ENCODE assay signal across 8 cellular contexts in genomic region chr22:45163074-45163416, GRCh38. TPM values are rescaled to one million over a fixed set of nuclear protein-coding genes. Genes with fewer than 3 reads are reported as not detected.
DNase-seq lines count a peak whose midpoint lies in the region; ATAC-seq, FAIRE-seq and TF ChIP-seq lines count a peak whose summit lies in the region.

No MANE protein-coding gene starts in this region.

- no TSS peak for BruUV-seq in HepG2 (replicated peaks; lab: Mats Ljungman, UMichigan)

- H3K9me3 ChIP-seq in HepG2 (ENCODE audit: low read length), result no peaks in the 10 kb centered on the region
- no peaks in the 10 kb centered on the region for H3K9me3 ChIP-seq in testis

- TF ChIP-seq CTCF in C4-2B (conservative IDR thresholded peaks at IDR 0.05) (no peak), chondrocyte (IDR thresholded peaks at IDR 0.05) (no peak), HepG2 (CRISPR knock-in tag; IDR thresholded peaks at IDR 0.05) (no peak), testis (IDR thresholded peaks at IDR 0.05) (no peak)

- H3K36me3 Mint-ChIP-seq in chondrocyte (ENCODE audit: low read depth), result no peaks in the 10 kb centered on the region

- peak overlapping the region; percentile 97 for H3K27ac ChIP-seq in C4-2B
- H3K27ac ChIP-seq in HepG2 (ENCODE audit: extremely low read length, insufficient read depth, low read length), result peak overlapping the region; percentile 83
- peak overlapping the region; percentile 86 to 92 for H3K27ac ChIP-seq in testis

- H3K27me3 ChIP-seq in HepG2 (ENCODE audit: control insufficient read depth in 1 of 2, insufficient read depth in 2 of 2, low read length in 2 of 2) (peaks cover 0 to 4% of the 10 kb centered on the region in 2 experiments; a peak in 2 of 5 replicates), testis (no peaks in the 10 kb centered on the region)

- CTCF ChIA-PET in HepG2 (lab: Yijun Ruan, JAX; ENCODE audit: low intra/inter-chr PET ratio, low total read pairs), result no interaction called here

- POLR2A ChIA-PET in HepG2 (lab: Yijun Ruan, JAX), result interaction anchor here (0.7 to 1.3 kb wide), 8 partner anchors 18 to 147 kb away, joined by 3 to 16 read pairs (median 4); partner anchors contain the start of gene FAM118A

- in situ Hi-C loops in HepG2 (cut with HindIII; ENCODE audit: extremely low pct_ligation_motif_present, low pct_unique_long_range_greater_than_20kb), result loop anchor here (10.0 kb wide), 1 partner anchor 82 kb away; the partner anchor contains the start of gene KIAA0930

- FAIRE-seq in HepG2 (lab: Jason Lieb, UNC), result no peak

- H4K20me1 ChIP-seq in HepG2 (ENCODE audit: insufficient read depth, low read length), result peaks cover 4% of the 10 kb centered on the region; the same call in 1 of the 2 replicates

- H3K9ac ChIP-seq in HepG2 (ENCODE audit: insufficient read depth, low read depth, low read length), result peak overlapping the region; percentile 93

- peak; percentile 17 for DNase-seq in NCI-H524 treated with DMSO at 0.1 percent for 48 hours (lab: John Stamatoyannopoulos, UW)
- DNase-seq in chondrocyte (ENCODE audit: low spot score), result no peak
- DNase-seq in HepG2 (ENCODE audit: low spot score), result no peak
- DNase-seq in testis, result no peak
- no peak for DNase-seq in SIG-M5 treated with dmso at 0.1 percent for 504 hours (lab: John Stamatoyannopoulos, UW; ENCODE audit: unreplicated experiment)

- H2AFZ ChIP-seq in HepG2 (ENCODE audit: low read length), result no peak overlapping the region

- intact Hi-C loops in HepG2 (cut with micrococcal nuclease; ENCODE audit: unreplicated experiment), result no loop called here
- intact Hi-C loops in testis (cut with DNase I; ENCODE audit: low total_unique reads), result no loop called here

- H3K4me3 ChIP-seq in HepG2 (replicated peaks in 1 of 3; ENCODE audit: insufficient read depth in 1 of 3, low read depth in 2 of 3, low read length in 3 of 3), result peak overlapping the region; percentile 68 to 95 (median 94)
- H3K4me3 ChIP-seq in testis, result peak overlapping the region; percentile 93 to 96

- H3K36me3 ChIP-seq in HepG2 (replicated peaks in 1 of 2; ENCODE audit: control insufficient read depth in 1 of 2, insufficient read depth in 2 of 2, low read length in 2 of 2) (peaks cover 0 to 10% of the 10 kb centered on the region in 2 experiments; a peak in 3 of 5 replicates), testis (ENCODE audit: low read depth, missing control alignments) (no peaks in the 10 kb centered on the region)

- no peak for TF ChIP-seq POLR2A in HepG2 (IDR thresholded peaks at IDR 0.05; ENCODE audit: insufficient read depth in 1 of 2, low read depth in 2 of 2, low read length in 2 of 2)
- TF ChIP-seq POLR2A in testis (IDR thresholded peaks at IDR 0.05), result no peak

- H3K27me3 Mint-ChIP-seq in chondrocyte (ENCODE audit: low read depth), result no peaks in the 10 kb centered on the region

- H3K79me2 ChIP-seq in HepG2 (ENCODE audit: insufficient read depth, low read length), result peaks cover 61% of the 10 kb centered on the region

- TF ChIP-seq EP300 in HepG2 (IDR thresholded peaks at IDR 0.05; ENCODE audit: low read depth in 2 of 2, low read length in 2 of 2), result no peak
- TF ChIP-seq EP300 in HepG2 (CRISPR knock-in tag; IDR thresholded peaks at IDR 0.05; ENCODE audit: borderline replicate concordance), result no peak

- TF ChIP-seq RAD21 in HepG2 (CRISPR knock-in tag; IDR thresholded peaks at IDR 0.05), result no peak

- H3K9me3 Mint-ChIP-seq in chondrocyte (ENCODE audit: low read depth), result no peaks in the 10 kb centered on the region

- peaks cover 74% of the 10 kb centered on the region for H3K4me1 ChIP-seq in HepG2 (ENCODE audit: insufficient read depth, low read length)
- peaks cover 21% of the 10 kb centered on the region for H3K4me1 ChIP-seq in testis

- peak overlapping the region; percentile 93 for H3K27ac Mint-ChIP-seq in chondrocyte (ENCODE audit: unreplicated experiment)

- H3K4me3 Mint-ChIP-seq in chondrocyte (ENCODE audit: unreplicated experiment), result peak overlapping the region; percentile 85

- peaks cover 47% of the 10 kb centered on the region for H3K4me1 Mint-ChIP-seq in chondrocyte (ENCODE audit: low read depth)

- H3K4me2 ChIP-seq in HepG2 (ENCODE audit: low read depth, low read length), result peak overlapping the region; percentile 93

- ATAC-seq in GM21381 (IDR thresholded peaks at IDR 0.05; ENCODE audit: unreplicated experiment) (peak; percentile 4), HepG2 (peak; percentile 19), HG03196 (IDR thresholded peaks at IDR 0.05; ENCODE audit: unreplicated experiment) (no peak)

- 5% methylated on average over 10 of the region's 11 CpGs for WGBS in HepG2 (ENCODE audit: low lambda C conversion rate)
- 5 to 8% methylated on average over 11 of the region's 11 CpGs for WGBS in testis, 2 donors

TF ChIP-seq in HepG2, 621 proteins besides CTCF, POLR2A, EP300 and RAD21 (continues in another document):
- TF ChIP-seq ATM (IDR thresholded peaks at IDR 0.05; ENCODE audit: borderline replicate concordance) (no peak), MED8 (CRISPR knock-in tag; IDR thresholded peaks at IDR 0.05; ENCODE audit: insufficient replicate concordance) (no peak), ZNF703 (CRISPR knock-in tag; IDR thresholded peaks at IDR 0.05; ENCODE audit: borderline replicate concordance) (0 out of 2 replicates have a peak, but pooled peaks have one; percentile 12), HNRNPLL (IDR thresholded peaks at IDR 0.05; ENCODE audit: low read depth, low read length, poor library complexity, severe bottlenecking) (peak; percentile 76), ZNF441 (CRISPR knock-in tag; IDR thresholded peaks at IDR 0.05; ENCODE audit: borderline replicate concordance) (no peak), CC2D1A (CRISPR knock-in tag; IDR thresholded peaks at IDR 0.05) (no peak), DR1 (CRISPR knock-in tag; IDR thresholded peaks at IDR 0.05) (no peak), SNAPC2 (CRISPR knock-in tag; IDR thresholded peaks at IDR 0.05) (no peak), ZNF274 (CRISPR knock-in tag; IDR thresholded peaks at IDR 0.05) (no peak), TFAP4 (IDR thresholded peaks at IDR 0.05; ENCODE audit: borderline replicate concordance, low read depth) (peak; percentile 58), ZNF234 (CRISPR knock-in tag; conservative IDR thresholded peaks at IDR 0.05) (0 out of 2 replicates have a peak, but pooled peaks have one; percentile 34), SP4 (CRISPR knock-in tag; IDR thresholded peaks at IDR 0.05) (0 out of 2 replicates have a peak, but pooled peaks have one; percentile 6), SIN3A (IDR thresholded peaks at IDR 0.05; ENCODE audit: borderline replicate concordance, low read depth, low read length) (0 out of 2 replicates have a peak, but pooled peaks have one; percentile 26)
- TF ChIP-seq, protein P1, sequence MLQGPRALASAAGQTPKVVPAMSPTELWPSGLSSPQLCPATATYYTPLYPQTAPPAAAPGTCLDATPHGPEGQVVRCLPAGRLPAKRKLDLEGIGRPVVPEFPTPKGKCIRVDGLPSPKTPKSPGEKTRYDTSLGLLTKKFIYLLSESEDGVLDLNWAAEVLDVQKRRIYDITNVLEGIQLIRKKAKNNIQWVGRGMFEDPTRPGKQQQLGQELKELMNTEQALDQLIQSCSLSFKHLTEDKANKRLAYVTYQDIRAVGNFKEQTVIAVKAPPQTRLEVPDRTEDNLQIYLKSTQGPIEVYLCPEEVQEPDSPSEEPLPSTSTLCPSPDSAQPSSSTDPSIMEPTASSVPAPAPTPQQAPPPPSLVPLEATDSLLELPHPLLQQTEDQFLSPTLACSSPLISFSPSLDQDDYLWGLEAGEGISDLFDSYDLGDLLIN (CRISPR knock-in tag; IDR thresholded peaks at IDR 0.05; ENCODE audit: borderline replicate concordance), result no peak

RNA-seq across cellular contexts. Expression of gene NUP50, which starts 0.7 kb away (rescaled TPM):
- 35.8 to 44.1 TPM (median 41.6 TPM) in 3 replicates for total RNA-seq in chondrocyte
- total RNA-seq in HepG2 (2016; rRNA removed; fragmentation: Illumina TruSeq; extraction: Trizol), result 52.4 and 71.0 TPM in 2 replicates
- 15.6 and 19.1 TPM in 2 replicates for total RNA-seq in HepG2 (2016; cell fraction: cytosol; rRNA removed; fragmentation: Illumina TruSeq; extraction: Trizol; ENCODE audit: low read depth)
- total RNA-seq in HepG2 (2016; cell fraction: insoluble cytoplasmic fraction; rRNA removed; fragmentation: Illumina TruSeq; extraction: Trizol), result 52.9 and 65.9 TPM in 2 replicates
- total RNA-seq in HepG2 (2016; cell fraction: membrane; rRNA removed; fragmentation: Illumina TruSeq; extraction: Trizol), result 34.7 and 35.1 TPM in 2 replicates
- 39.0 and 40.8 TPM in 2 replicates for total RNA-seq in HepG2 (2016; cell fraction: nucleus; rRNA removed; fragmentation: Illumina TruSeq; extraction: Trizol)
- 14.1 and 14.2 TPM in 2 replicates for polyA plus RNA-seq in HepG2 (2011; rRNA removed)
- polyA plus RNA-seq in HepG2 (2011; cell fraction: cytosol; rRNA removed), result 10.3 and 10.4 TPM in 2 replicates
- polyA plus RNA-seq in HepG2 (2011; cell fraction: nucleus; rRNA removed), result 8.3 and 10.9 TPM in 2 replicates
- 22.4 and 26.0 TPM in 2 replicates for polyA plus RNA-seq in HepG2 (2012)
- 3.4 and 4.5 TPM in 2 replicates for polyA plus RNA-seq in HepG2 (2016; cell fraction: cytosol; fragmentation: Illumina TruSeq; extraction: Trizol; ENCODE audit: low read depth)
- polyA plus RNA-seq in HepG2 (2016; cell fraction: insoluble cytoplasmic fraction; fragmentation: Illumina TruSeq; extraction: Trizol; ENCODE audit: low read depth), result 52.8 and 53.9 TPM in 2 replicates
- polyA plus RNA-seq in HepG2 (2016; cell fraction: membrane; fragmentation: Illumina TruSeq; extraction: Trizol; ENCODE audit: low read depth), result 12.1 and 15.0 TPM in 2 replicates
- 51.2 and 53.1 TPM in 2 replicates for polyA plus RNA-seq in HepG2 (2016; cell fraction: nucleus; fragmentation: Illumina TruSeq; extraction: Trizol; ENCODE audit: insufficient read depth, low read depth)
- polyA minus RNA-seq in HepG2 (2011; rRNA and poly(A)+ RNA removed; ENCODE audit: low replicate concordance), result 34.7 and 47.0 TPM in 2 replicates
- polyA minus RNA-seq in HepG2 (2011; cell fraction: cytosol; rRNA and poly(A)+ RNA removed), result 14.3 and 15.1 TPM in 2 replicates
- 29.2 and 29.4 TPM in 2 replicates for polyA minus RNA-seq in HepG2 (2011; cell fraction: nucleus; rRNA and poly(A)+ RNA removed)
- 100 to 1,000 TPM; 119 to 120 TPM for total RNA-seq in testis
- 66.2 TPM for polyA plus RNA-seq in testis (ENCODE audit: insufficient read depth, low read depth, low replicate concordance)
